In the genomic region with DNA sequence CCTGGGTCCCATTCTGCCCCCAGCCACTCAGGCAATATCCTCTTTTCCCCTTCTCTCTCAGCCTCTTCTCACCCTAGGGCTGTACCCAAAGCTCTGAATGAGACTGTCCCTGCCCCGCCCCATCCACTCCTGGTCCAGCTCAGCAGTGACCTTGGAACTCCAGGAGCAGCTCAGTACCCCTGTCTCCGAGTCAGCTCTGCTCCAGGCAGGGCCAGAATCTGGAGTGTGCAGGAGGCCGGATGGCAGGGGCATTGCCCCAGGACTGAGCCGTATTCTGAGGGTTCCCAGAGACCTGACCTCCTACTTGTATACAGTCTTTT, we compare ENCODE assay signal across 18 cellular contexts. TPM values are rescaled to one million over a fixed set of nuclear protein-coding genes. Genes with fewer than 3 reads are reported as not detected.
DNase-seq lines count a peak whose midpoint lies in the region; ATAC-seq and TF ChIP-seq lines count a peak whose summit lies in the region.
"Had no signal": no experiment of that assay in that cellular context is flagged by ENCODE, and none has a peak within 500 bp of the region (broad histone marks: within the 10 kb centered on the region; RNA-seq: fewer than 3 reads in every experiment).

No MANE protein-coding gene starts in this region.

- no peak overlapping the region for H3K4ac ChIP-seq in neuronal stem cell (ENCODE audit: low read length)

- in situ Hi-C loops in GM13976 (cut with MboI; ENCODE audit: low sequenced_read_pairs, unreplicated experiment): no loop called here

- 80 to 96% methylated on average over 1 to 4 of the region's 4 CpGs for WGBS in esophagus squamous epithelium, 2 donors
- WGBS in neuronal stem cell (ENCODE audit: extremely low coverage in 2 of 2, insufficient read length in 2 of 2, insufficient replicate concordance in 1 of 2), 2 donors: no CpG with 5 or more reads among the region's 4 CpGs

- H3K9me3 ChIP-seq in CD4-positive, CD25-positive, alpha-beta regulatory T cell (ENCODE audit: control insufficient read depth in 2 of 2, low read length in 2 of 2): no peaks in the 10 kb centered on the region
- H3K9me3 ChIP-seq in esophagus squamous epithelium: no peaks in the 10 kb centered on the region
- peaks cover 2 to 5% of the 10 kb centered on the region in 2 donors for H3K9me3 ChIP-seq in neuronal stem cell (replicated peaks in 1 of 2; ENCODE audit: control insufficient read depth in 2 of 2, insufficient read depth in 1 of 2, low read depth in 1 of 2, low read length in 2 of 2)
- no peaks in the 10 kb centered on the region for H3K9me3 ChIP-seq in mucosa of descending colon

- H2BK15ac ChIP-seq in neuronal stem cell (ENCODE audit: low read length): no peak overlapping the region

- no peaks in the 10 kb centered on the region for H3K36me3 Mint-ChIP-seq in CD4-positive, CD25-positive, alpha-beta regulatory T cell
- H3K36me3 Mint-ChIP-seq: activated naive CD8-positive, alpha-beta T cell treated with anti-CD3 and anti-CD28 coated beads for 36 hours; memory B cell had no signal

- no peak overlapping the region for H2BK5ac ChIP-seq in neuronal stem cell (ENCODE audit: low read length)

- no peak overlapping the region for H4K91ac ChIP-seq in neuronal stem cell (ENCODE audit: low read depth, low read length, poor library complexity)

- peak overlapping the region in 3 of 4 donors; percentile 5 to 59 (median 42) for H3K4me3 Mint-ChIP-seq in CD4-positive, CD25-positive, alpha-beta regulatory T cell
- H3K4me3 Mint-ChIP-seq: activated naive CD8-positive, alpha-beta T cell treated with anti-CD3 and anti-CD28 coated beads for 36 hours had no signal

- no peak overlapping the region for H3K18ac ChIP-seq in neuronal stem cell (ENCODE audit: low read length)

- peak overlapping the region; percentile 91 for H2AFZ ChIP-seq in neuronal stem cell (ENCODE audit: low read length)

- peaks cover 0 to 7% (median 0%) of the 10 kb centered on the region in 7 donors for H3K9me3 Mint-ChIP-seq in CD4-positive, CD25-positive, alpha-beta regulatory T cell
- H3K9me3 Mint-ChIP-seq: activated naive CD8-positive, alpha-beta T cell treated with anti-CD3 and anti-CD28 coated beads for 36 hours; memory B cell had no signal

- H3K27me3 ChIP-seq in CD4-positive, CD25-positive, alpha-beta regulatory T cell (ENCODE audit: control insufficient read depth, insufficient read depth, low read length): peaks cover 42% of the 10 kb centered on the region
- peaks cover 65% of the 10 kb centered on the region for H3K27me3 ChIP-seq in H7 (ENCODE audit: control insufficient read depth, insufficient read depth, low read length)
- peaks cover 0 to 39% (median 4%) of the 10 kb centered on the region in 4 donors for H3K27me3 ChIP-seq in esophagus squamous epithelium
- peaks cover 27 to 67% (median 60%) of the 10 kb centered on the region in 3 experiments for H3K27me3 ChIP-seq in neuronal stem cell (ENCODE audit: control insufficient read depth in 3 of 3, insufficient read depth in 3 of 3, low read depth in 1 of 3, low read length in 3 of 3)

- no peak overlapping the region for H3K27ac Mint-ChIP-seq in CD4-positive, CD25-positive, alpha-beta regulatory T cell
- H3K27ac Mint-ChIP-seq: activated naive CD8-positive, alpha-beta T cell treated with anti-CD3 and anti-CD28 coated beads for 36 hours; memory B cell had no signal

- no peak overlapping the region for H3K4me2 ChIP-seq in neuronal stem cell (ENCODE audit: insufficient read depth, low read length, poor library complexity, severe bottlenecking)

- ATAC-seq in CD4-positive, CD25-positive, alpha-beta regulatory T cell (ENCODE audit: low read depth in 2 of 2): no peak
- no peak for ATAC-seq in mucosa of descending colon
- ATAC-seq: foreskin keratinocyte had no signal

- H2BK12ac ChIP-seq in neuronal stem cell (ENCODE audit: low read length): no peak overlapping the region

- no peak overlapping the region for H3K4me3 ChIP-seq in CD4-positive, CD25-positive, alpha-beta regulatory T cell (ENCODE audit: low read depth, low read length)
- H3K4me3 ChIP-seq in H7 (ENCODE audit: insufficient read depth, low read depth, low read length) (no peak overlapping the region), esophagus squamous epithelium (no peak overlapping the region), neuronal stem cell (ENCODE audit: low read length in 2 of 2) (no peak overlapping the region), mucosa of descending colon (no peak overlapping the region)

- H3K4me1 ChIP-seq in CD4-positive, CD25-positive, alpha-beta regulatory T cell (ENCODE audit: control insufficient read depth, insufficient read depth, low read length, poor library complexity, severe bottlenecking): peaks cover 24% of the 10 kb centered on the region
- H3K4me1 ChIP-seq in esophagus squamous epithelium (peaks cover 16 to 46% (median 24%) of the 10 kb centered on the region in 3 donors), neuronal stem cell (ENCODE audit: control insufficient read depth in 2 of 2, insufficient read depth in 1 of 2, low read depth in 1 of 2, low read length in 2 of 2) (peaks cover 5 to 8% of the 10 kb centered on the region in 2 donors), mucosa of descending colon (ENCODE audit: low read depth) (peaks cover 8% of the 10 kb centered on the region)
- H3K4me1 ChIP-seq: foreskin keratinocyte had no signal

- H3K27ac ChIP-seq in CD4-positive, CD25-positive, alpha-beta regulatory T cell (ENCODE audit: insufficient read depth, low read length, poor library complexity, severe bottlenecking): no peak overlapping the region
- H3K27ac ChIP-seq in esophagus squamous epithelium: peak overlapping the region in 3 of 4 donors; percentile 77 to 85 (median 81)
- no peak overlapping the region for H3K27ac ChIP-seq in neuronal stem cell (replicated peaks; ENCODE audit: low read length)
- H3K27ac ChIP-seq: foreskin keratinocyte had no signal

- intact Hi-C loops in esophagus squamous epithelium (cut with DNase I) (loop anchor here (5.0 kb wide), 1 partner anchor 88 kb away; no protein-coding TSS in a partner anchor), mucosa of descending colon (cut with DNase I, micrococcal nuclease) (loop anchor here (5.0 kb wide), 2 partner anchors 83 to 88 kb away; no protein-coding TSS in a partner anchor)

- H3K9ac ChIP-seq in neuronal stem cell (ENCODE audit: low read depth, low read length, poor library complexity): no peak overlapping the region

- TF ChIP-seq CTCF in esophagus squamous epithelium (IDR thresholded peaks at IDR 0.05) (no peak), GM13976 (IDR thresholded peaks at IDR 0.05; ENCODE audit: borderline replicate concordance, control extremely low read depth, extremely low read depth, insufficient read depth, missing control alignments) (no peak), mucosa of descending colon (IDR thresholded peaks at IDR 0.05) (no peak)

- no peak overlapping the region for H4K8ac ChIP-seq in neuronal stem cell (ENCODE audit: low read depth, low read length)

- peak overlapping the region; percentile 21 for H3K23ac ChIP-seq in neuronal stem cell (ENCODE audit: low read depth, low read length, poor library complexity)

- DNase-seq in CD4-positive, CD25-positive, alpha-beta regulatory T cell: no peak
- DNase-seq in H7 (peak; percentile 11), esophagus squamous epithelium (lab: John Stamatoyannopoulos, UW) (no peak), neuronal stem cell (ENCODE audit: low spot score) (no peak), GOT3 (lab: John Stamatoyannopoulos, UW) (no peak), GM13976 (ENCODE audit: low spot score) (no peak), mucosa of descending colon (no peak)
- DNase-seq: activated CD4-positive, alpha-beta T cell treated with anti-CD3 and anti-CD28 coated beads, Interleukin-2, amount 50 U/mL, for 48 hours; activated naive CD8-positive, alpha-beta T cell treated with anti-CD3 and anti-CD28 coated beads for 36 hours; foreskin keratinocyte; hippocampal formation; NCI-H1436 treated with DMSO at 0.1 percent for 48 hours; NCI-H82; SHP77 treated with DMSO at 0.1 percent for 48 hours had no signal

- peaks cover 76% of the 10 kb centered on the region for H3K27me3 Mint-ChIP-seq in CD4-positive, CD25-positive, alpha-beta regulatory T cell

- H2AK5ac ChIP-seq in neuronal stem cell (ENCODE audit: low read depth, low read length): peak overlapping the region; percentile 32

- TF ChIP-seq POLR2A in esophagus squamous epithelium (IDR thresholded peaks at IDR 0.05): no peak

- peaks cover 0 to 35% (median 10%) of the 10 kb centered on the region in 4 donors for H3K4me1 Mint-ChIP-seq in CD4-positive, CD25-positive, alpha-beta regulatory T cell

- H3K36me3 ChIP-seq in CD4-positive, CD25-positive, alpha-beta regulatory T cell (ENCODE audit: control insufficient read depth, insufficient read depth, low read length): no peaks in the 10 kb centered on the region
- H3K36me3 ChIP-seq in H7 (replicated peaks; ENCODE audit: control insufficient read depth, insufficient read depth, low read length) (no peaks in the 10 kb centered on the region), esophagus squamous epithelium (no peaks in the 10 kb centered on the region), neuronal stem cell (replicated peaks in 1 of 2; ENCODE audit: control insufficient read depth in 2 of 2, insufficient read depth in 2 of 2, low read length in 2 of 2) (no peaks in the 10 kb centered on the region), mucosa of descending colon (ENCODE audit: low read depth) (no peaks in the 10 kb centered on the region)

- H3K79me1 ChIP-seq in neuronal stem cell (ENCODE audit: low read depth, low read length): no peaks in the 10 kb centered on the region

- no peak overlapping the region for H3K14ac ChIP-seq in neuronal stem cell (ENCODE audit: low read length)

- no peak overlapping the region for H2BK120ac ChIP-seq in neuronal stem cell (ENCODE audit: low read depth, low read length)

RNA-seq across cellular contexts. Expression of gene RAET1G, which starts 2.0 kb away (rescaled TPM):
- 0.76 TPM for total RNA-seq in CD4-positive, CD25-positive, alpha-beta regulatory T cell
- polyA plus RNA-seq in CD4-positive, CD25-positive, alpha-beta regulatory T cell: not detected
- total RNA-seq in H7 (2014; rRNA removed; shearing (Covaris generic)): not detected in 2 replicates
- total RNA-seq in esophagus squamous epithelium: 10 to 100 TPM in 3 of 4 donors, 1 to 10 TPM in 1; 9.0 to 26.8 (median 13.5) TPM
- polyA plus RNA-seq in neuronal stem cell (2013, experiment 1 of 2): 0.04 TPM
- not detected for polyA plus RNA-seq in neuronal stem cell (2013, experiment 2 of 2)
- under 1 TPM in 1 of 3 donors, not detected in 2; 0.41 TPM for total RNA-seq in mucosa of descending colon
- total RNA-seq: activated naive CD8-positive, alpha-beta T cell treated with anti-CD3 and anti-CD28 coated beads for 36 hours; dermis blood vessel endothelial cell; kidney epithelial cell had no signal
- polyA plus RNA-seq: neural cell had no signal

RNA-seq across cellular contexts. Expression of gene ULBP2, which starts 16.9 kb away (rescaled TPM):
- total RNA-seq in CD4-positive, CD25-positive, alpha-beta regulatory T cell: 9.7 TPM
- polyA plus RNA-seq in CD4-positive, CD25-positive, alpha-beta regulatory T cell: under 1 TPM in 1 of 4 donors, not detected in 3; 0.13 TPM
- total RNA-seq in H7 (2014; rRNA removed; shearing (Covaris generic)): not detected in 2 replicates
- 10 to 100 TPM in 1 of 4 donors, 1 to 10 TPM in 3; 2.9 to 11.1 (median 4.6) TPM for total RNA-seq in esophagus squamous epithelium
- not detected for polyA plus RNA-seq in neuronal stem cell (2013, experiment 1 of 2)
- polyA plus RNA-seq in neuronal stem cell (2013, experiment 2 of 2): 0.03 TPM
- total RNA-seq in mucosa of descending colon: under 1 TPM in 1 of 3 donors, not detected in 2; 0.43 TPM

RNA-seq across cellular contexts. Expression of gene RAET1E, which starts 27.0 kb away (rescaled TPM):
- total RNA-seq in CD4-positive, CD25-positive, alpha-beta regulatory T cell: not detected
- polyA plus RNA-seq in CD4-positive, CD25-positive, alpha-beta regulatory T cell: not detected
- total RNA-seq in H7 (2014; rRNA removed; shearing (Covaris generic)): not detected in 2 replicates
- 10 to 100 TPM; 50.1 to 90.1 (median 67.9) TPM for total RNA-seq in esophagus squamous epithelium
- polyA plus RNA-seq in neuronal stem cell (2013, experiment 1 of 2): not detected
- polyA plus RNA-seq in neuronal stem cell (2013, experiment 2 of 2): not detected
- under 1 TPM in 2 of 3 donors, not detected in 1; 0.16 to 0.58 TPM for total RNA-seq in mucosa of descending colon
- total RNA-seq: activated naive CD8-positive, alpha-beta T cell treated with anti-CD3 and anti-CD28 coated beads for 36 hours; dermis blood vessel endothelial cell; kidney epithelial cell had no signal
- polyA plus RNA-seq: neural cell had no signal

RNA-seq across cellular contexts. Expression of gene ULBP1, which starts 38.9 kb away (rescaled TPM):
- 0.64 TPM for total RNA-seq in CD4-positive, CD25-positive, alpha-beta regulatory T cell
- polyA plus RNA-seq in CD4-positive, CD25-positive, alpha-beta regulatory T cell: not detected
- 0.28 and 0.33 TPM in 2 replicates for total RNA-seq in H7 (2014; rRNA removed; shearing (Covaris generic))
- total RNA-seq in esophagus squamous epithelium (under 1 TPM in 2 of 4 donors, not detected in 2; 0.26 to 0.27 TPM), mucosa of descending colon (not detected)
- 2.0 TPM for polyA plus RNA-seq in neuronal stem cell (2013, experiment 1 of 2)
- 2.1 TPM for polyA plus RNA-seq in neuronal stem cell (2013, experiment 2 of 2)

Comparison
In these comparisons a context has a peak if more than half of its experiments do, and no peak if none do; other contexts are left out.
1. H3K27ac ChIP-seq: peak in esophagus squamous epithelium (3 of 4); none in CD4-positive, CD25-positive, alpha-beta regulatory T cell (single experiment) and neuronal stem cell (single experiment).
2. RNA of gene RAET1E, which starts 27.0 kb away (total RNA-seq): 50.1 to 90.1 TPM in esophagus squamous epithelium; 0.16 to 0.58 TPM in mucosa of descending colon, not detected in CD4-positive, CD25-positive, alpha-beta regulatory T cell (single experiment) and not detected in H7; every median in the first group is over 10 times any median in the second.